11 cellular contexts compared by ENCODE assay signal in genomic region chr3:147298511-147298982, GRCh38.
DNase-seq lines count a peak whose midpoint lies in the region; ATAC-seq and TF ChIP-seq lines count a peak whose summit lies in the region.
"Had no signal": no experiment of that assay in that cellular context is flagged by ENCODE, and none has a peak within 500 bp of the region (broad histone marks: within the 10 kb centered on the region; RNA-seq: fewer than 3 reads in every experiment).

No MANE protein-coding gene starts in this region.

- no peak overlapping the region for H3K9ac ChIP-seq in endodermal cell (ENCODE audit: extremely low read depth, low read length, poor library complexity, severe bottlenecking)

- no peaks in the 10 kb centered on the region for H3K27me3 ChIP-seq in endodermal cell (ENCODE audit: control insufficient read depth, insufficient read depth, low read length, poor library complexity, severe bottlenecking)
- H3K27me3 ChIP-seq: vagina had no signal

- H3K4me1 Mint-ChIP-seq in endodermal cell (peaks cover 7% of the 10 kb centered on the region), neural crest cell (peaks cover 20% of the 10 kb centered on the region)

- H3K36me3 ChIP-seq in endodermal cell (ENCODE audit: control insufficient read depth, insufficient read depth, low read length), result no peaks in the 10 kb centered on the region
- H3K36me3 ChIP-seq: vagina had no signal

- no peak overlapping the region for H3K4me3 ChIP-seq in endodermal cell (ENCODE audit: low read length)
- H3K4me3 ChIP-seq: K562, vagina had no signal

- DNase-seq in DMS114 treated with DMSO at 0.1 percent for 48 hours (lab: John Stamatoyannopoulos, UW; ENCODE audit: unreplicated experiment) (peak; percentile 63), NCI-H2107 treated with DMSO at 0.1 percent for 48 hours (lab: John Stamatoyannopoulos, UW; ENCODE audit: unreplicated experiment) (peak; percentile 56), endodermal cell (no peak), neural crest cell (ENCODE audit: low read depth, low spot score) (no peak), NOMO-1 treated with dmso at 0.1 percent for 144 hours (lab: John Stamatoyannopoulos, UW; ENCODE audit: unreplicated experiment) (no peak), SKM-1 treated with dmso at 0.1 percent for 144 hours (lab: John Stamatoyannopoulos, UW; ENCODE audit: unreplicated experiment) (no peak), SHP77 treated with DMSO at 0.1 percent for 48 hours (lab: John Stamatoyannopoulos, UW) (no peak)
- DNase-seq: H7 had no signal

- no peak overlapping the region for H3K4me3 Mint-ChIP-seq in endodermal cell
- peak overlapping the region; percentile 9 for H3K4me3 Mint-ChIP-seq in neural crest cell

- peak overlapping the region; percentile 96 for H3K27ac ChIP-seq in endodermal cell (ENCODE audit: low read depth, low read length)
- H3K27ac ChIP-seq: vagina had no signal

- H3K36me3 Mint-ChIP-seq in endodermal cell (ENCODE audit: low read depth) (no peaks in the 10 kb centered on the region), neural crest cell (ENCODE audit: low read depth) (no peaks in the 10 kb centered on the region)

- H3K27ac Mint-ChIP-seq in endodermal cell (no peak overlapping the region), neural crest cell (ENCODE audit: unreplicated experiment) (peak overlapping the region; percentile 81)

- no peak for TF ChIP-seq CTCF in endodermal cell (conservative IDR thresholded peaks at IDR 0.05)
- no peak for TF ChIP-seq CTCF in neural crest cell (conservative IDR thresholded peaks at IDR 0.05)

- no peaks in the 10 kb centered on the region for H3K9me3 ChIP-seq in endodermal cell (ENCODE audit: control insufficient read depth, low read length)
- H3K9me3 ChIP-seq: vagina had no signal

- H3K9me3 Mint-ChIP-seq in endodermal cell, result peaks cover 2% of the 10 kb centered on the region
- H3K9me3 Mint-ChIP-seq in neural crest cell, result no peaks in the 10 kb centered on the region

- H3K27me3 Mint-ChIP-seq in endodermal cell (ENCODE audit: insufficient read depth) (no peaks in the 10 kb centered on the region), neural crest cell (ENCODE audit: low read depth) (no peaks in the 10 kb centered on the region)

- ATAC-seq in GM19351 (IDR thresholded peaks at IDR 0.05; ENCODE audit: unreplicated experiment), result no peak
- ATAC-seq: K562 had no signal

- H3K4me1 ChIP-seq in endodermal cell (ENCODE audit: control insufficient read depth, insufficient read depth, low read length), result no peaks in the 10 kb centered on the region
- H3K4me1 ChIP-seq: vagina had no signal

- WGBS in endodermal cell (ENCODE audit: insufficient coverage in 1 of 2, insufficient read length in 1 of 2), 2 experiments, result 49 to 66% methylated on average over 3 to 4 of the region's 4 CpGs

Comparison
In these comparisons a context has a peak if more than half of its experiments do, and no peak if none do; other contexts are left out.
1. DNase-seq: peak in DMS114 treated with DMSO at 0.1 percent for 48 hours (single experiment) and NCI-H2107 treated with DMSO at 0.1 percent for 48 hours (single experiment); none in endodermal cell (single experiment), neural crest cell (single experiment), NOMO-1 treated with dmso at 0.1 percent for 144 hours (single experiment), SKM-1 treated with dmso at 0.1 percent for 144 hours (single experiment) and SHP77 treated with DMSO at 0.1 percent for 48 hours (single experiment).